Comparison of ENCODE assay signal across 20 cellular contexts in the genomic region with DNA sequence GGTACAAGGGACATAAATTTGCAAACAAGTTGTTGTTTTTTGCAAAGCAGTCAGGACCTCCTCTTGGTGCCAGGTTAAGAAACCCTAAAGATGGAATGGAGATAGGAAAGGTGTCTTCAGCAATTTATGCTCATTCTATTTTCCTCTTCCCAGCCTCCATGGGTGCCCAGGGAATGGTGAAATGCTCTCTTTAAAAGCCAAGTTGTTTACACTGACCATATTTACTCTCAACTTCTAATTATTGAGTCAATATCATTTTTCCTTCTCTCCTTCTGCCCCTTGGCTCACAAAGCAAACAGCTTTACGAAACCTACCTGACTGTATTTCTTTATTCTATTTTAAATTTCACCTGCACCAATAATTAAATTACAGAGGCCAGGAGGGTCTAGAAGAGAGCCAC.
"Had no signal": no experiment of that assay in that cellular context is flagged by ENCODE, and none has a peak within 500 bp of the region (broad histone marks: within the 10 kb centered on the region; RNA-seq: fewer than 3 reads in every experiment).

No MANE protein-coding gene starts in this region.

- H2AFZ ChIP-seq: neural progenitor cell had no signal

- H3K27me3 ChIP-seq: ovary, testis, tibial nerve had no signal

- H3K4me3 ChIP-seq: coronary artery, left ventricle myocardium inferior, lung, neural progenitor cell, ovary, psoas muscle, spleen, testis, tibial nerve had no signal

- H3K4me1 ChIP-seq: neural progenitor cell, psoas muscle, spleen, tibial nerve had no signal

- H3K36me3 ChIP-seq: left ventricle myocardium inferior, neural progenitor cell, ovary, spleen, tibial nerve had no signal

- H3K9me3 ChIP-seq: psoas muscle, testis had no signal

- DNase-seq: effector CD4-positive, alpha-beta T cell; endodermal cell; erythroblast; foreskin keratinocyte; immature natural killer cell; left ventricle myocardium inferior; mesenchymal stem cell; midbrain; nucleus accumbens; ovary; psoas muscle; spleen; stimulated activated CD4-positive, alpha-beta T cell treated with anti-CD3 and anti-CD28 coated beads, Interleukin-15, amount 100 ng/mL, for 24 hours; stimulated activated CD4-positive, alpha-beta T cell treated with anti-CD3 and anti-CD28 coated beads, Interleukin-1b, Interleukin-23, amount 100 ng/mL, for 48 hours; stimulated activated CD4-positive, alpha-beta T cell treated with anti-CD3 and anti-CD28 coated beads, Interleukin-4, amount 100 ng/mL, for 24 hours; testis had no signal

- H3K27ac ChIP-seq: coronary artery, foreskin keratinocyte, left ventricle myocardium inferior, neural progenitor cell, ovary, psoas muscle, spleen, testis, tibial nerve had no signal

- H3K4me2 ChIP-seq: neural progenitor cell had no signal
